Comparison of ENCODE assay signal across 8 cellular contexts in the genomic region with DNA sequence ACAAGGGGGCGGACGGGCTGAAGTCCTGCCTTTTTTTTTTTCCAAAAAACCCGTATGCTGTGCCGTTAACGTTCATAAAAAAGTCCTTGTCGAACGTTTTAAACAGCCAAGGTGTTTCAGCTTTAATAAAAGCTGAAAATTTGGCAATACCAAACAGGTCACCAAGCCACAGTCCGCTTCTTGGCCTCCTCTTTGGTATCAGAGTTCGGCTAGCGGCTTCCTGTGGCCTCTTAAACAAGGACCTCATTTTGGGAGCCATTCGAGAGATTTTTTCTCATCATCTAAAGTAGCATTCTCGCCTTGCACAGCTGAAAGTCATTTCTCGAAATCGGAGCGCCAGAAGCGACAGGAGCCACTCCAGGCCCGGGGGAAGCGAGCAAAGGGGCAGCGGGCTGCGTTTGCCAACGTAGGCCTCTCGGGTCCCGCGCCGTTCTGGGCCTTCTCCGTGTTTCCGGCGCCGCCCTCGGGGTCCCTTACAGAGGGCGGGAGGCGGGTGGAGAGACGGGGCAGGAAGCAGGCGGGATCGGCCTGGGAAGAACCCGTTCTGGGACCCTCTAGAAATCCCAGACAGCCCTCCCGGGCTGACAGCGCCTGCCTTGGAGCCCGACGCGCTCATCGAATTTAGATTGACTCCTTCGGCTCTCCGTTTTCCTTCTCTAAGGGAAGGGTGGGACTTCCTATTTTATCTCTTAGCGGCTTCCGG. TPM values are rescaled to one million over a fixed set of nuclear protein-coding genes. Genes with fewer than 3 reads are reported as not detected.
DNase-seq lines count a peak whose midpoint lies in the region; ATAC-seq and TF ChIP-seq lines count a peak whose summit lies in the region.

No MANE protein-coding gene starts in this region.

- H3K27me3 ChIP-seq in Peyer's patch (no peaks in the 10 kb centered on the region), neutrophil (no peaks in the 10 kb centered on the region)

- H3K9me3 ChIP-seq in Peyer's patch = no peaks in the 10 kb centered on the region
- no peaks in the 10 kb centered on the region for H3K9me3 ChIP-seq in neutrophil

- ATAC-seq in GM19351 (IDR thresholded peaks at IDR 0.05; ENCODE audit: unreplicated experiment) = peak; percentile 27
- ATAC-seq in HG03520 (IDR thresholded peaks at IDR 0.05; ENCODE audit: unreplicated experiment) = peak; percentile 32
- ATAC-seq in activated T-helper 17 cell treated with anti-CD3 and anti-CD28 coated beads, Interleukin-2, amount 50 U/mL, for 72 hours (replicated peaks) = peak; percentile 56

- H3K36me3 ChIP-seq in Peyer's patch (peaks cover 0 to 10% (median 0%) of the 10 kb centered on the region in 3 donors), neutrophil (peaks cover 8% of the 10 kb centered on the region)

- H3K4me3 ChIP-seq in Peyer's patch (peak overlapping the region; percentile 80 to 97 (median 90)), fibroblast of villous mesenchyme (ENCODE audit: low read depth, low read length) (peak overlapping the region; percentile 76), neutrophil (ENCODE audit: low read depth in 1 of 2, low read length in 1 of 2) (peak overlapping the region; percentile 85 to 86)

- H3K36me3 Mint-ChIP-seq in activated T-helper 17 cell treated with anti-CD3 and anti-CD28 coated beads, Interleukin-2, amount 50 U/mL, for 72 hours (ENCODE audit: low read depth) = peaks cover 48% of the 10 kb centered on the region

- no peaks in the 10 kb centered on the region for H3K27me3 Mint-ChIP-seq in activated T-helper 17 cell treated with anti-CD3 and anti-CD28 coated beads, Interleukin-2, amount 50 U/mL, for 72 hours

- peak; percentile 85 for DNase-seq in COLO668 (lab: John Stamatoyannopoulos, UW; ENCODE audit: unreplicated experiment)
- peak; percentile 77 to 86 (median 85) for DNase-seq in Peyer's patch
- DNase-seq in fibroblast of villous mesenchyme (ENCODE audit: low read depth) = peak; percentile 86
- peak in 44 of 49 donors; percentile 37 to 94 (median 75) for DNase-seq in substantia nigra (lab: John Stamatoyannopoulos, UW)

- peak in 1 of 2 donors; percentile 47 for TF ChIP-seq POLR2A in Peyer's patch (IDR thresholded peaks at IDR 0.05)

- H3K4me1 ChIP-seq in Peyer's patch (peaks cover 0 to 19% (median 4%) of the 10 kb centered on the region in 4 donors), neutrophil (ENCODE audit: control insufficient read depth in 1 of 2, insufficient read depth in 1 of 2, low read depth in 1 of 2, low read length in 1 of 2) (peaks cover 60 to 65% of the 10 kb centered on the region in 2 experiments)

- peak overlapping the region; percentile 96 for H3K4me3 Mint-ChIP-seq in activated T-helper 17 cell treated with anti-CD3 and anti-CD28 coated beads, Interleukin-2, amount 50 U/mL, for 72 hours

- TF ChIP-seq CTCF in Peyer's patch (IDR thresholded peaks at IDR 0.05) (no peak), fibroblast of villous mesenchyme (IDR thresholded peaks at IDR 0.05; ENCODE audit: insufficient read depth, low read depth, low read length) (no peak), neutrophil (IDR thresholded peaks at IDR 0.05) (no peak)

- H3K27ac ChIP-seq in Peyer's patch (peak overlapping the region; percentile 96 to 100 (median 98)), neutrophil (peak overlapping the region; percentile 97), substantia nigra (ENCODE audit: low read depth, low read length, poor library complexity, severe bottlenecking) (peak overlapping the region; percentile 96)

- peak overlapping the region; percentile 96 for H3K27ac Mint-ChIP-seq in activated T-helper 17 cell treated with anti-CD3 and anti-CD28 coated beads, Interleukin-2, amount 50 U/mL, for 72 hours

- H3K9me3 Mint-ChIP-seq in activated T-helper 17 cell treated with anti-CD3 and anti-CD28 coated beads, Interleukin-2, amount 50 U/mL, for 72 hours = no peaks in the 10 kb centered on the region

- H3K4me1 Mint-ChIP-seq in activated T-helper 17 cell treated with anti-CD3 and anti-CD28 coated beads, Interleukin-2, amount 50 U/mL, for 72 hours = peaks cover 30% of the 10 kb centered on the region

RNA-seq across cellular contexts. Expression of a gene that starts 0.6 kb away (rescaled TPM):
- total RNA-seq in Peyer's patch (10 to 100 TPM; 24.0 to 54.5 (median 32.3) TPM), fibroblast of villous mesenchyme (16.4 and 22.0 TPM in 2 replicates)
- total RNA-seq in activated T-helper 17 cell treated with anti-CD3 and anti-CD28 coated beads, Interleukin-2, amount 50 U/mL, for 72 hours = 10 to 100 TPM; 17.9 to 22.5 TPM

Comparison
In these comparisons a context has a peak if more than half of its experiments do, and no peak if none do; other contexts are left out.
1. Peak in every context shown above with its lines: DNase-seq, ATAC-seq, H3K4me3 ChIP-seq and H3K27ac ChIP-seq.